Comparison of ENCODE assay signal across 1 cellular context in the genomic region with DNA sequence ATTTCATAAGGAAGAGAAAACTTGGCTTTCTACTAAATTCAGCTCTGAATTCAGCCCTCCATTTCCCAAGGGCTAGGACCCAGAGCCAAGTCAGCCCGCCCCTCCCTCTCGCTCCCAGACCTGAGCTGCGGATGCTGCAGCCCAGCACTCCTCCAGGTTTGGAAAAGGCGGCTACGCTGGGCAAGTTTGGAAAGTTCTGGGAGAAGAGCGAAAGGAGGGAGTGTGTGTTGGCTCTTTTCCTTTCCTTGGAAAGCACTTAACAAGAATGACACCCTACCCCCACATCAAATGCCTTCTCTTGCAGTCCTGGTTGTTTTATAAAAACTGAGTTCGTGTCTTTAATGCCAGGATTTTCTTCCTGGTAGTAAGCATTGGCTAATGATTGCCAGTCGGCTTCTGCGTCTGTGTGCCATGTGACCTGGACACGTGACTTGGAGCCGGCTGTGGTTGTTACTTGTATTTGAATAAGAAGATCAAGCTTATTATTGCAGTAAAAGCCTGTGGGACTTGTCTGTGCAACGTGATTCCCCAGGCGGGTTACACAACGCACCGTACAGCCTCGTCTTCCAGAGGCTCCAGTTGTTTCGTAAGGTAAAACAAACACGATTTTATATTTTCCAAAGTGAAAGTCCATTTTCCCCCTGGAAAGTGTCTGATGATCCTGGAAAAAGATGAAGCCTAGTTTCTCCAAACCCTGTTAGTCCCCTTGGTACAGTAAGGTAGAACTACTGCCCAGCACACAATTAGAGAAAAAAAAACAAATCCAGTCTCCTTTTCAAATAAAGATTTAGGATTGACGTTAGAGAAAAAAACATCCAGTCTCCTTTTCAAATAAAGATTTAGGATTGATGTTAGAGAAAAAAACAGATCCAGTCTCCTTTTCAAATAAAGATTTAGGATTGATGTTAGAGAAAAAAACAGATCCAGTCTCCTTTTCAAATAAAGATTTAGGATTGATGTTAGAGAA.
TF ChIP-seq lines count a peak whose summit lies in the region.

No MANE protein-coding gene starts in this region.

TF ChIP-seq in HepG2, 621 proteins besides CTCF, POLR2A, EP300 and RAD21 (continued from another document and continues in another):
- peak; percentile 89; the same call in 1 of the 2 replicates for TF ChIP-seq NPAS2 (CRISPR knock-in tag; IDR thresholded peaks at IDR 0.05; ENCODE audit: borderline replicate concordance)
- TF ChIP-seq TGIF2 (CRISPR knock-in tag; IDR thresholded peaks at IDR 0.05): peak; percentile 46; the same call in 1 of the 2 replicates
- TF ChIP-seq ZNF432 (CRISPR knock-in tag; IDR thresholded peaks at IDR 0.05; ENCODE audit: borderline replicate concordance): no peak
- 0 out of 2 replicates have a peak, but pooled peaks have one; percentile 20 for TF ChIP-seq CHD2 (IDR thresholded peaks at IDR 0.05; ENCODE audit: low read depth, low read length)
- TF ChIP-seq TOPORS (CRISPR knock-in tag; IDR thresholded peaks at IDR 0.05): no peak
- 0 out of 2 replicates have a peak, but pooled peaks have one; percentile 39 for TF ChIP-seq ARNT2 (CRISPR knock-in tag; IDR thresholded peaks at IDR 0.05; ENCODE audit: low read depth)
- TF ChIP-seq ZFY (CRISPR knock-in tag; IDR thresholded peaks at IDR 0.05): peak; percentile 30; the same call in 1 of the 2 replicates
- no peak for TF ChIP-seq TAF15 (IDR thresholded peaks at IDR 0.05; ENCODE audit: low read depth, low read length, poor library complexity, severe bottlenecking)
- TF ChIP-seq, protein P1, sequence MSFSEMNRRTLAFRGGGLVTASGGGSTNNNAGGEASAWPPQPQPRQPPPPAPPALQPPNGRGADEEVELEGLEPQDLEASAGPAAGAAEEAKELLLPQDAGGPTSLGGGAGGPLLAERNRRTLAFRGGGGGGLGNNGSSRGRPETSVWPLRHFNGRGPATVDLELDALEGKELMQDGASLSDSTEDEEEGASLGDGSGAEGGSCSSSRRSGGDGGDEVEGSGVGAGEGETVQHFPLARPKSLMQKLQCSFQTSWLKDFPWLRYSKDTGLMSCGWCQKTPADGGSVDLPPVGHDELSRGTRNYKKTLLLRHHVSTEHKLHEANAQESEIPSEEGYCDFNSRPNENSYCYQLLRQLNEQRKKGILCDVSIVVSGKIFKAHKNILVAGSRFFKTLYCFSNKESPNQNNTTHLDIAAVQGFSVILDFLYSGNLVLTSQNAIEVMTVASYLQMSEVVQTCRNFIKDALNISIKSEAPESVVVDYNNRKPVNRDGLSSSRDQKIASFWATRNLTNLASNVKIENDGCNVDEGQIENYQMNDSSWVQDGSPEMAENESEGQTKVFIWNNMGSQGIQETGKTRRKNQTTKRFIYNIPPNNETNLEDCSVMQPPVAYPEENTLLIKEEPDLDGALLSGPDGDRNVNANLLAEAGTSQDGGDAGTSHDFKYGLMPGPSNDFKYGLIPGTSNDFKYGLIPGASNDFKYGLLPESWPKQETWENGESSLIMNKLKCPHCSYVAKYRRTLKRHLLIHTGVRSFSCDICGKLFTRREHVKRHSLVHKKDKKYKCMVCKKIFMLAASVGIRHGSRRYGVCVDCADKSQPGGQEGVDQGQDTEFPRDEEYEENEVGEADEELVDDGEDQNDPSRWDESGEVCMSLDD (CRISPR knock-in tag; IDR thresholded peaks at IDR 0.05; ENCODE audit: borderline replicate concordance): no peak; the same call in 1 of the 2 replicates
- no peak for TF ChIP-seq NFE2L1 (CRISPR knock-in tag; IDR thresholded peaks at IDR 0.05; ENCODE audit: borderline replicate concordance)
- TF ChIP-seq LCORL (IDR thresholded peaks at IDR 0.05): peak; percentile 23; the same call in 1 of the 2 replicates
- TF ChIP-seq LCORL (CRISPR knock-in tag; IDR thresholded peaks at IDR 0.05): no peak
- no peak for TF ChIP-seq MBNL3 (CRISPR knock-in tag; conservative IDR thresholded peaks at IDR 0.05)
- peak; percentile 93 for TF ChIP-seq CEBPG (CRISPR knock-in tag; IDR thresholded peaks at IDR 0.05)
- TF ChIP-seq ZNF441 (CRISPR knock-in tag; IDR thresholded peaks at IDR 0.05; ENCODE audit: borderline replicate concordance): no peak
- TF ChIP-seq MXI1 (IDR thresholded peaks at IDR 0.05; ENCODE audit: borderline replicate concordance, low read depth, low read length): peak; percentile 35; the same call in 1 of the 3 replicates
- TF ChIP-seq, protein P2, sequence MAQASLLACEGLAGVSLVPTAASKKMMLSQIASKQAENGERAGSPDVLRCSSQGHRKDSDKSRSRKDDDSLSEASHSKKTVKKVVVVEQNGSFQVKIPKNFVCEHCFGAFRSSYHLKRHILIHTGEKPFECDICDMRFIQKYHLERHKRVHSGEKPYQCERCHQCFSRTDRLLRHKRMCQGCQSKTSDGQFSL (CRISPR knock-in tag; IDR thresholded peaks at IDR 0.05): no peak
- TF ChIP-seq ASH2L (IDR thresholded peaks at IDR 0.05; ENCODE audit: insufficient read length, low read depth, low read length): peak; percentile 76
- TF ChIP-seq ZNF510 (CRISPR knock-in tag; IDR thresholded peaks at IDR 0.05; ENCODE audit: low read depth): no peak
- no peak for TF ChIP-seq ZIK1 (CRISPR knock-in tag; IDR thresholded peaks at IDR 0.05; ENCODE audit: borderline replicate concordance, low read depth)
- TF ChIP-seq, protein P3, sequence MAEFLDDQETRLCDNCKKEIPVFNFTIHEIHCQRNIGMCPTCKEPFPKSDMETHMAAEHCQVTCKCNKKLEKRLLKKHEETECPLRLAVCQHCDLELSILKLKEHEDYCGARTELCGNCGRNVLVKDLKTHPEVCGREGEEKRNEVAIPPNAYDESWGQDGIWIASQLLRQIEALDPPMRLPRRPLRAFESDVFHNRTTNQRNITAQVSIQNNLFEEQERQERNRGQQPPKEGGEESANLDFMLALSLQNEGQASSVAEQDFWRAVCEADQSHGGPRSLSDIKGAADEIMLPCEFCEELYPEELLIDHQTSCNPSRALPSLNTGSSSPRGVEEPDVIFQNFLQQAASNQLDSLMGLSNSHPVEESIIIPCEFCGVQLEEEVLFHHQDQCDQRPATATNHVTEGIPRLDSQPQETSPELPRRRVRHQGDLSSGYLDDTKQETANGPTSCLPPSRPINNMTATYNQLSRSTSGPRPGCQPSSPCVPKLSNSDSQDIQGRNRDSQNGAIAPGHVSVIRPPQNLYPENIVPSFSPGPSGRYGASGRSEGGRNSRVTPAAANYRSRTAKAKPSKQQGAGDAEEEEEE (CRISPR knock-in tag; IDR thresholded peaks at IDR 0.05; ENCODE audit: borderline replicate concordance): no peak
- no peak for TF ChIP-seq ZNF773 (CRISPR knock-in tag; IDR thresholded peaks at IDR 0.05; ENCODE audit: borderline replicate concordance)
- TF ChIP-seq POLR2G (IDR thresholded peaks at IDR 0.05; ENCODE audit: low read depth, low read length): peak; percentile 62
- TF ChIP-seq YY1 (IDR thresholded peaks at IDR 0.05; ENCODE audit: insufficient read depth, insufficient replicate concordance, low read depth, low read length): no peak
- 0 out of 2 replicates have a peak, but pooled peaks have one; percentile 20 for TF ChIP-seq ZNF337 (CRISPR knock-in tag; IDR thresholded peaks at IDR 0.05; ENCODE audit: borderline replicate concordance, low read depth)
- TF ChIP-seq RCOR2 (CRISPR knock-in tag; IDR thresholded peaks at IDR 0.05): 0 out of 2 replicates have a peak, but pooled peaks have one; percentile 48
- TF ChIP-seq, protein P4, sequence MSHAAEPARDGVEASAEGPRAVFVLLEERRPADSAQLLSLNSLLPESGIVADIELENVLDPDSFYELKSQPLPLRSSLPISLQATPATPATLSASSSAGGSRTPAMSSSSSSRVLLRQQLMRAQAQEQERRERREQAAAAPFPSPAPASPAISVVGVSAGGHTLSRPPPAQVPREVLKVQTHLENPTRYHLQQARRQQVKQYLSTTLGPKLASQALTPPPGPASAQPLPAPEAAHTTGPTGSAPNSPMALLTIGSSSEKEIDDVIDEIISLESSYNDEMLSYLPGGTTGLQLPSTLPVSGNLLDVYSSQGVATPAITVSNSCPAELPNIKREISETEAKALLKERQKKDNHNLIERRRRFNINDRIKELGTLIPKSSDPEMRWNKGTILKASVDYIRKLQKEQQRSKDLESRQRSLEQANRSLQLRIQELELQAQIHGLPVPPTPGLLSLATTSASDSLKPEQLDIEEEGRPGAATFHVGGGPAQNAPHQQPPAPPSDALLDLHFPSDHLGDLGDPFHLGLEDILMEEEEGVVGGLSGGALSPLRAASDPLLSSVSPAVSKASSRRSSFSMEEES (CRISPR knock-in tag; IDR thresholded peaks at IDR 0.05): peak; percentile 79
- peak; percentile 95 for TF ChIP-seq PHF21A (CRISPR knock-in tag; IDR thresholded peaks at IDR 0.05)
- no peak for TF ChIP-seq SIN3A (IDR thresholded peaks at IDR 0.05; ENCODE audit: borderline replicate concordance, low read depth, low read length)
- no peak for TF ChIP-seq ZNF709 (CRISPR knock-in tag; IDR thresholded peaks at IDR 0.05)
- TF ChIP-seq, protein P5, sequence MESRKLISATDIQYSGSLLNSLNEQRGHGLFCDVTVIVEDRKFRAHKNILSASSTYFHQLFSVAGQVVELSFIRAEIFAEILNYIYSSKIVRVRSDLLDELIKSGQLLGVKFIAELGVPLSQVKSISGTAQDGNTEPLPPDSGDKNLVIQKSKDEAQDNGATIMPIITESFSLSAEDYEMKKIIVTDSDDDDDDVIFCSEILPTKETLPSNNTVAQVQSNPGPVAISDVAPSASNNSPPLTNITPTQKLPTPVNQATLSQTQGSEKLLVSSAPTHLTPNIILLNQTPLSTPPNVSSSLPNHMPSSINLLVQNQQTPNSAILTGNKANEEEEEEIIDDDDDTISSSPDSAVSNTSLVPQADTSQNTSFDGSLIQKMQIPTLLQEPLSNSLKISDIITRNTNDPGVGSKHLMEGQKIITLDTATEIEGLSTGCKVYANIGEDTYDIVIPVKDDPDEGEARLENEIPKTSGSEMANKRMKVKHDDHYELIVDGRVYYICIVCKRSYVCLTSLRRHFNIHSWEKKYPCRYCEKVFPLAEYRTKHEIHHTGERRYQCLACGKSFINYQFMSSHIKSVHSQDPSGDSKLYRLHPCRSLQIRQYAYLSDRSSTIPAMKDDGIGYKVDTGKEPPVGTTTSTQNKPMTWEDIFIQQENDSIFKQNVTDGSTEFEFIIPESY (CRISPR knock-in tag; IDR thresholded peaks at IDR 0.05): no peak
- TF ChIP-seq, protein P6, sequence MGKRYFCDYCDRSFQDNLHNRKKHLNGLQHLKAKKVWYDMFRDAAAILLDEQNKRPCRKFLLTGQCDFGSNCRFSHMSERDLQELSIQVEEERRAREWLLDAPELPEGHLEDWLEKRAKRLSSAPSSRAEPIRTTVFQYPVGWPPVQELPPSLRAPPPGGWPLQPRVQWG (CRISPR knock-in tag; IDR thresholded peaks at IDR 0.05; ENCODE audit: borderline replicate concordance, low read depth): no peak
- TF ChIP-seq FOXA3 (CRISPR knock-in tag; IDR thresholded peaks at IDR 0.05): peak; percentile 85
- no peak; the same call in 1 of the 2 replicates for TF ChIP-seq TOE1 (CRISPR knock-in tag; IDR thresholded peaks at IDR 0.05)
- TF ChIP-seq, protein P7, sequence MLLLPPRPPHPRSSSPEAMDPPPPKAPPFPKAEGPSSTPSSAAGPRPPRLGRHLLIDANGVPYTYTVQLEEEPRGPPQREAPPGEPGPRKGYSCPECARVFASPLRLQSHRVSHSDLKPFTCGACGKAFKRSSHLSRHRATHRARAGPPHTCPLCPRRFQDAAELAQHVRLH (CRISPR knock-in tag; IDR thresholded peaks at IDR 0.05; ENCODE audit: borderline replicate concordance, low read depth): no peak
- peak; percentile 55 for TF ChIP-seq GATAD1 (CRISPR knock-in tag; IDR thresholded peaks at IDR 0.05)
- TF ChIP-seq SNRNP70 (IDR thresholded peaks at IDR 0.05; ENCODE audit: low read depth, low read length): no peak
- TF ChIP-seq ATF7-NPFF (CRISPR knock-in tag; IDR thresholded peaks at IDR 0.05; ENCODE audit: low read depth): no peak
- no peak for TF ChIP-seq CAMTA2 (CRISPR knock-in tag; IDR thresholded peaks at IDR 0.05; ENCODE audit: borderline replicate concordance)
- TF ChIP-seq, protein P8, sequence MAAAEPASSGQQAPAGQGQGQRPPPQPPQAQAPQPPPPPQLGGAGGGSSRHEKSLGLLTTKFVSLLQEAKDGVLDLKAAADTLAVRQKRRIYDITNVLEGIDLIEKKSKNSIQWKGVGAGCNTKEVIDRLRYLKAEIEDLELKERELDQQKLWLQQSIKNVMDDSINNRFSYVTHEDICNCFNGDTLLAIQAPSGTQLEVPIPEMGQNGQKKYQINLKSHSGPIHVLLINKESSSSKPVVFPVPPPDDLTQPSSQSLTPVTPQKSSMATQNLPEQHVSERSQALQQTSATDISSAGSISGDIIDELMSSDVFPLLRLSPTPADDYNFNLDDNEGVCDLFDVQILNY (CRISPR knock-in tag; conservative IDR thresholded peaks at IDR 0.05): no peak
- TF ChIP-seq, protein P9, sequence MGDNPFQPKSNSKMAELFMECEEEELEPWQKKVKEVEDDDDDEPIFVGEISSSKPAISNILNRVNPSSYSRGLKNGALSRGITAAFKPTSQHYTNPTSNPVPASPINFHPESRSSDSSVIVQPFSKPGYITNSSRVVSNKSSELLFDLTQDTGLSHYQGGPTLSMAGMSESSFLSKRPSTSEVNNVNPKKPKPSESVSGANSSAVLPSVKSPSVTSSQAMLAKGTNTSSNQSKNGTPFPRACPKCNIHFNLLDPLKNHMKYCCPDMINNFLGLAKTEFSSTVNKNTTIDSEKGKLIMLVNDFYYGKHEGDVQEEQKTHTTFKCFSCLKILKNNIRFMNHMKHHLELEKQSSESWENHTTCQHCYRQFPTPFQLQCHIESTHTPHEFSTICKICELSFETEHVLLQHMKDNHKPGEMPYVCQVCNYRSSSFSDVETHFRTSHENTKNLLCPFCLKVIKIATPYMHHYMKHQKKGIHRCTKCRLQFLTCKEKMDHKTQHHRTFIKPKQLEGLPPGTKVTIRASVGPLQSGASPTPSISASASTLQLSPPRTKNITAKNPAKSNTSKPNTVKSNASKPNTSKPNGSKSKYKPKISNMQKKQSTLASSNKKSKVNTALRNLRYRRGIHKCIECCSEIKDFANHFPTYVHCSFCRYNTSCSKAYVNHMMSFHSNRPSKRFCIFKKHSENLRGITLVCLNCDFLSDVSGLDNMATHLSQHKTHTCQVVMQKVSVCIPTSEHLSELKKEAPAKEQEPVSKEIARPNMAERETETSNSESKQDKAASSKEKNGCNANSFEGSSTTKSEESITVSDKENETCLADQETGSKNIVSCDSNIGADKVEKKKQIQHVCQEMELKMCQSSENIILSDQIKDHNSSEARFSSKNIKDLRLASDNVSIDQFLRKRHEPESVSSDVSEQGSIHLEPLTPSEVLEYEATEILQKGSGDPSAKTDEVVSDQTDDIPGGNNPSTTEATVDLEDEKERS (CRISPR knock-in tag; IDR thresholded peaks at IDR 0.05): no peak
- TF ChIP-seq ZNF850 (CRISPR knock-in tag; conservative IDR thresholded peaks at IDR 0.05): no peak
- no peak for TF ChIP-seq RFXANK (CRISPR knock-in tag; IDR thresholded peaks at IDR 0.05)
- no peak for TF ChIP-seq RBM39 (IDR thresholded peaks at IDR 0.05; ENCODE audit: low read depth, low read length, poor library complexity, severe bottlenecking)
- TF ChIP-seq ZNF792 (CRISPR knock-in tag; IDR thresholded peaks at IDR 0.05): peak; percentile 31; the same call in 1 of the 2 replicates
- no peak for TF ChIP-seq ZNF160 (CRISPR knock-in tag; IDR thresholded peaks at IDR 0.05)
- TF ChIP-seq ZNF790 (CRISPR knock-in tag; IDR thresholded peaks at IDR 0.05; ENCODE audit: borderline replicate concordance): no peak
- TF ChIP-seq ZNF552 (CRISPR knock-in tag; IDR thresholded peaks at IDR 0.05; ENCODE audit: borderline replicate concordance): no peak
- no peak for TF ChIP-seq SRF (IDR thresholded peaks at IDR 0.05; ENCODE audit: low read depth, low read length)
- peak; percentile 43; the same call in 1 of the 2 replicates for TF ChIP-seq ZNF430 (CRISPR knock-in tag; IDR thresholded peaks at IDR 0.05)
